Comparison of ENCODE assay signal across 3 cellular contexts in the genomic region with DNA sequence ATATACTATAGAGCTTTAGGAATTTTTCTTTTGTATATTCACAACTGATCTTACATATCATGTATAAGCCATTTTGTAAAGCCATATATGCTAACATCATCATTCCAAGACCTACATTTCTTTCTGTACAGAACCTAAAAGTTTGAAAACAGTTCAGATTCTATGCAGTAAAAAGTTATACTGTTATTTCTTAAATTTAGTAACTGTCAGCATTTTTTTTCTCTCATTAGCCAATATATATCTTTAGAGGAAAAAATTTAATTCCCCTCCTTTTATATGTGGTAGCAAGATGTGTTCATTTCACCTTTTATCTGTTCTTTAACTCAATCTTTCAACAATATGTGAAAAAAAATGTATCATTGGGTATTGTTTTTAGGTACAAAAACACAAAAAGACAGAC.
A peak's percentile ranks its signal among the peaks of the same experiment; 100 is the strongest.
TF ChIP-seq lines count a peak whose summit lies in the region.

No MANE protein-coding gene starts in this region.

TF ChIP-seq in A549, 52 proteins besides CTCF, POLR2A, EP300 and RAD21:
- TF ChIP-seq, protein P1, sequence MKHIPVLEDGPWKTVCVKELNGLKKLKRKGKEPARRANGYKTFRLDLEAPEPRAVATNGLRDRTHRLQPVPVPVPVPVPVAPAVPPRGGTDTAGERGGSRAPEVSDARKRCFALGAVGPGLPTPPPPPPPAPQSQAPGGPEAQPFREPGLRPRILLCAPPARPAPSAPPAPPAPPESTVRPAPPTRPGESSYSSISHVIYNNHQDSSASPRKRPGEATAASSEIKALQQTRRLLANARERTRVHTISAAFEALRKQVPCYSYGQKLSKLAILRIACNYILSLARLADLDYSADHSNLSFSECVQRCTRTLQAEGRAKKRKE (CRISPR knock-in tag; IDR thresholded peaks at IDR 0.05; ENCODE audit: low read depth) = no peak
- peak; percentile 89 for TF ChIP-seq MAFK (IDR thresholded peaks at IDR 0.05; ENCODE audit: partially characterized antibody)

TF ChIP-seq in IMR-90, 13 proteins besides CTCF, POLR2A, EP300 and RAD21:
- TF ChIP-seq MAFK (IDR thresholded peaks at IDR 0.05; ENCODE audit: low read depth, low read length) = peak; percentile 90
- TF ChIP-seq NFE2L2 (IDR thresholded peaks at IDR 0.05; ENCODE audit: low read depth, low read length) = no peak

TF ChIP-seq in H1, 55 proteins besides CTCF, POLR2A, EP300 and RAD21:
- TF ChIP-seq MAFK (IDR thresholded peaks at IDR 0.05; ENCODE audit: low read depth, low read length) = peak; percentile 45; the same call in 1 of the 2 replicates
- TF ChIP-seq SRF (IDR thresholded peaks at IDR 0.05; ENCODE audit: low read depth, low read length) = no peak
TF ChIP-seq in H1: peak in this region for 1.
